Comparison of ENCODE assay signal across 27 cellular contexts in genomic region chr11:76762867-76763572, GRCh38. TPM values are rescaled to one million over a fixed set of nuclear protein-coding genes. Genes with fewer than 3 reads are reported as not detected.
A peak's percentile ranks its signal among the peaks of the same experiment; 100 is the strongest.
DNase-seq lines count a peak whose midpoint lies in the region; ATAC-seq and TF ChIP-seq lines count a peak whose summit lies in the region.
"Had no signal": no experiment of that assay in that cellular context is flagged by ENCODE, and none has a peak within 500 bp of the region (broad histone marks: within the 10 kb centered on the region; RNA-seq: fewer than 3 reads in every experiment).

No MANE protein-coding gene starts in this region.

- POLR2A ChIA-PET in HEK293T (lab: Yijun Ruan, JAX), result no interaction called here

- peak; percentile 6 for TF ChIP-seq CTCF in epithelial cell of proximal tubule (conservative IDR thresholded peaks at IDR 0.05; ENCODE audit: low read depth, low read length)
- TF ChIP-seq CTCF in neural progenitor cell (IDR thresholded peaks at IDR 0.05), result no peak

- H4K20me1 ChIP-seq in neural progenitor cell (ENCODE audit: low read depth), result no peaks in the 10 kb centered on the region

- H3K4me1 ChIP-seq in neural progenitor cell, result peaks cover 45% of the 10 kb centered on the region

- H3K4me3 ChIP-seq in epithelial cell of proximal tubule (ENCODE audit: low read depth, low read length) (no peak overlapping the region), neural progenitor cell (no peak overlapping the region)
- H3K4me3 ChIP-seq: SJCRH30, thyroid gland had no signal

- H3K4me1 Mint-ChIP-seq in neural progenitor cell, result peaks cover 47% of the 10 kb centered on the region
- H3K4me1 Mint-ChIP-seq: memory B cell, naive B cell had no signal

- H3K9me3 ChIP-seq in neural progenitor cell (ENCODE audit: low read depth), result no peaks in the 10 kb centered on the region
- H3K9me3 ChIP-seq: BE2C, SJCRH30, thyroid gland had no signal

- no peak overlapping the region for H3K9ac ChIP-seq in neural progenitor cell

- no peaks in the 10 kb centered on the region for H3K36me3 Mint-ChIP-seq in neural progenitor cell
- H3K36me3 Mint-ChIP-seq: memory B cell, naive B cell had no signal

- H3K27me3 Mint-ChIP-seq in neural progenitor cell (ENCODE audit: insufficient read depth, low read depth), result peaks cover 9% of the 10 kb centered on the region
- H3K27me3 Mint-ChIP-seq: activated CD8-positive, alpha-beta T cell treated with anti-CD3 and anti-CD28 coated beads for 36 hours; stimulated activated naive CD8-positive, alpha-beta T cell treated with anti-CD3 and anti-CD28 coated beads, Interleukin-15, Interleukin-2, amounts not matched to agents 100 ng/mL and 50 ng/mL, for 24 hours had no signal

- H3K36me3 ChIP-seq in neural progenitor cell, result no peaks in the 10 kb centered on the region
- H3K36me3 ChIP-seq: BE2C, SJCRH30, thyroid gland had no signal

- no peak overlapping the region for H3K4me2 ChIP-seq in neural progenitor cell

- H3K79me2 ChIP-seq in neural progenitor cell (ENCODE audit: low read depth), result no peaks in the 10 kb centered on the region

- peaks cover 24% of the 10 kb centered on the region for H3F3A ChIP-seq in neural progenitor cell (ENCODE audit: low read depth)

- no peak for ATAC-seq in activated CD4-positive, CD25-positive, alpha-beta regulatory T cell treated with anti-CD3 and anti-CD28 coated beads, Interleukin-2, amount 50 U/mL, for 24 hours
- ATAC-seq: activated CD8-positive, alpha-beta T cell treated with anti-CD3 and anti-CD28 coated beads for 36 hours had no signal

- no peak overlapping the region for H3K27ac Mint-ChIP-seq in neural progenitor cell
- H3K27ac Mint-ChIP-seq: activated CD8-positive, alpha-beta T cell treated with anti-CD3 and anti-CD28 coated beads for 36 hours; endodermal cell; memory B cell; naive B cell; stimulated activated naive CD8-positive, alpha-beta T cell treated with anti-CD3 and anti-CD28 coated beads, Interleukin-15, Interleukin-2, amounts not matched to agents 100 ng/mL and 50 ng/mL, for 24 hours had no signal

- CTCF ChIA-PET in HEK293T (lab: Yijun Ruan, JAX), result no interaction called here

- H3K9me3 Mint-ChIP-seq in neural progenitor cell, result no peaks in the 10 kb centered on the region
- H3K9me3 Mint-ChIP-seq: activated CD8-positive, alpha-beta T cell treated with anti-CD3 and anti-CD28 coated beads for 36 hours; endodermal cell; memory B cell; naive B cell; stimulated activated naive CD8-positive, alpha-beta T cell treated with anti-CD3 and anti-CD28 coated beads, Interleukin-15, Interleukin-2, amounts not matched to agents 100 ng/mL and 50 ng/mL, for 24 hours had no signal

- H3K27ac ChIP-seq in neural progenitor cell, result no peak overlapping the region
- H3K27ac ChIP-seq: SJCRH30 had no signal

- peaks cover 3% of the 10 kb centered on the region for H3K27me3 ChIP-seq in neural progenitor cell
- H3K27me3 ChIP-seq: BE2C, SJCRH30, thyroid gland had no signal

- H2AFZ ChIP-seq in neural progenitor cell (replicated peaks), result no peak overlapping the region

- peak; percentile 12 for DNase-seq in activated CD4-positive, CD25-positive, alpha-beta regulatory T cell treated with anti-CD3 and anti-CD28 coated beads, Interleukin-2, amount 50 U/mL, for 72 hours
- DNase-seq in epithelial cell of proximal tubule (ENCODE audit: low read depth) (no peak), neural progenitor cell (ENCODE audit: low spot score) (no peak), DMS 273 (lab: John Stamatoyannopoulos, UW; ENCODE audit: unreplicated experiment) (no peak), HEK293T (ENCODE audit: extremely low spot score) (no peak), anterior cingulate cortex (lab: John Stamatoyannopoulos, UW) (no peak), SHP77 (lab: John Stamatoyannopoulos, UW) (no peak)
- DNase-seq: activated CD4-positive, alpha-beta T cell treated with anti-CD3 and anti-CD28 coated beads for 1 hour; activated CD8-positive, alpha-beta T cell treated with anti-CD3 and anti-CD28 coated beads for 36 hours; activated gamma-delta T cell treated with Interleukin-2 at 50 U/mL for 16 hours; activated T-cell treated with anti-CD3 and anti-CD28 coated beads for 4 hours; BE2C; cortex of kidney; endodermal cell; GF-D8; GOT3; naive B cell; NCI-H1694; NCI-H510A; occipital lobe; SJCRH30; stimulated activated CD4-positive, alpha-beta T cell treated with anti-CD3 and anti-CD28 coated beads, Interleukin-15, amount 100 ng/mL, for 24 hours; T-helper 1 cell; thyroid gland had no signal

- peak overlapping the region; percentile 27 for H3K4me3 Mint-ChIP-seq in neural progenitor cell
- H3K4me3 Mint-ChIP-seq: activated CD8-positive, alpha-beta T cell treated with anti-CD3 and anti-CD28 coated beads for 36 hours; endodermal cell; memory B cell; naive B cell; stimulated activated naive CD8-positive, alpha-beta T cell treated with anti-CD3 and anti-CD28 coated beads, Interleukin-15, Interleukin-2, amounts not matched to agents 100 ng/mL and 50 ng/mL, for 24 hours had no signal

TF ChIP-seq in HEK293T, 16 proteins besides CTCF, POLR2A, EP300 and RAD21:
- TF ChIP-seq FOXK2 (IDR thresholded peaks at IDR 0.05) (no peak), SUZ12 (IDR thresholded peaks at IDR 0.05) (no peak), ARNT (IDR thresholded peaks at IDR 0.05) (no peak), LEF1 (IDR thresholded peaks at IDR 0.05; ENCODE audit: borderline replicate concordance) (no peak), ZNF384 (IDR thresholded peaks at IDR 0.05) (no peak), FOXA1 (IDR thresholded peaks at IDR 0.05) (no peak), HDGF (IDR thresholded peaks at IDR 0.05; ENCODE audit: borderline replicate concordance) (no peak), NFRKB (IDR thresholded peaks at IDR 0.05) (no peak), L3MBTL2 (conservative IDR thresholded peaks at IDR 0.05) (no peak), ELF4 (IDR thresholded peaks at IDR 0.05) (no peak), BHLHE40 (IDR thresholded peaks at IDR 0.05; ENCODE audit: borderline replicate concordance) (no peak), SP1 (IDR thresholded peaks at IDR 0.05) (no peak), CTBP1 (IDR thresholded peaks at IDR 0.05; ENCODE audit: borderline replicate concordance) (no peak), FOXM1 (IDR thresholded peaks at IDR 0.05; ENCODE audit: borderline replicate concordance) (no peak)

RNA-seq across cellular contexts. Expression of gene TSKU, which starts 20.1 kb away (rescaled TPM):
- total RNA-seq in epithelial cell of proximal tubule, result 18.3 and 23.4 TPM in 2 replicates
- total RNA-seq in neural progenitor cell (ENCODE audit: low replicate concordance), result 7.1 and 22.8 TPM in 2 replicates
